Comparison of ENCODE assay signal across 8 cellular contexts in the genomic region with DNA sequence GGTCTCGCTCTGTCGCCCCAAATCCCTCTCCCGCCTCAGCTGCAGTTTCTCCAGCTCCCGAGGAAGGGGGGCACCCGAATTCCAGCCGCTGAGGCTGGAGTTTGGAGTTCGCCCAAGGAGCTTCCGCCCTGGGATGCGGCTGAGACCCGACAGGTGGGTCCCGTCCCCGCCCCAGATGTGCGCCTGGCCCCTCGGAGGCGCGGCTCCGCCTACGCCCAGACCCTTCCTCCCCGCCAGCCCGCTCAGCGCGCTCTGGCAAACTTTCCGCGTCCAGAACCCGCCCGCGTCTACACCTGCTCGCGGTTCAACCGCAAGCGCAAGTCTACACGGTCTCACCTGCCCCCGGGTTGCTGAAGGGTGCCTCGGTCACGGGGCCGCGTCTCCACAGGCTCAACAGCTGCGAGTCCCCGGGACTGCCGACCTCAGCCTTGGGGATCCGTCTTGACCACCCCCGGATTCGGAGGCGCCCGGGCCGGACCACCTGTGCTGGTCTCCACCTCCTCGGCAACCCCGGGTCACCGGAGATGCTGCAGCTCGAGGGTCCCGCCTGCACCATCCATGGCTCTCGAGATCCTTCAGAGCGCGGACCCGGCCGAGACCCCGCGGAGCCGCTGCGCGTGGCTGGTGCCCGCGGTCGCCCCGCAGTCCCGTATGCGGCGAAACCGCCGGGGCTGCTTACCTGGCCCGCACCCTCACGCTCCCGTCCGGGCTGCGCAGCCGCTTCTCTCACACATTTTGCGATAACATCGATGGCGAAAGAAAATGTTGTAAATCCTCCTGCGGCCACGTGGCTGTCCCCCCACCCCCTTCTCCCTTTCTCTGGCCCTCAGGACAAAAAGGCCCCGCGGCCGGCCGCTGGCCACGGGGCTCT.
A peak's percentile ranks its signal among the peaks of the same experiment; 100 is the strongest.
DNase-seq lines count a peak whose midpoint lies in the region; ATAC-seq, FAIRE-seq and TF ChIP-seq lines count a peak whose summit lies in the region.

No MANE protein-coding gene starts in this region.

- H3K14ac ChIP-seq in H1 (ENCODE audit: insufficient read length), result no peak overlapping the region

- peaks cover 10 to 15% of the 10 kb centered on the region in 2 experiments for H4K20me1 ChIP-seq in H1 (replicated peaks in 1 of 2; ENCODE audit: control insufficient read depth in 1 of 2, insufficient read depth in 2 of 2, low read length in 2 of 2)

- H3K9me3 Mint-ChIP-seq in nephron progenitor cell, result no peaks in the 10 kb centered on the region

- no peak overlapping the region for H2BK120ac ChIP-seq in H1 (replicated peaks; ENCODE audit: low read depth, low read length)

- no peak; a peak in 1 of 4 replicates for TF ChIP-seq RAD21 in H1 (IDR thresholded peaks at IDR 0.05 in 1 of 2, conservative IDR thresholded peaks at IDR 0.05 in 1 of 2; ENCODE audit: low read depth in 2 of 2, low read length in 2 of 2)

- no peak overlapping the region for H3K23ac ChIP-seq in H1 (ENCODE audit: insufficient read length)

- H3K36me3 ChIP-seq in H1 (ENCODE audit: control insufficient read depth in 2 of 4, insufficient read depth in 4 of 4, low read length in 3 of 4), result no peaks in the 10 kb centered on the region

- TF ChIP-seq CTCF in H1 (IDR thresholded peaks at IDR 0.05; ENCODE audit: control extremely low read depth in 1 of 3, insufficient read depth in 1 of 3, low read depth in 1 of 3, low read length in 3 of 3) (no peak), nephron progenitor cell (IDR thresholded peaks at IDR 0.05) (no peak)

- peaks cover 0 to 2% (median 0%) of the 10 kb centered on the region in 4 experiments; a peak in 2 of 7 replicates for H3K27me3 ChIP-seq in H1 (replicated peaks in 1 of 4; ENCODE audit: control insufficient read depth in 3 of 4, extremely low read depth in 1 of 4, insufficient read depth in 3 of 4, low read length in 3 of 4)

- H3K4me1 Mint-ChIP-seq in nephron progenitor cell, result peaks cover 66% of the 10 kb centered on the region

- H3K9me3 ChIP-seq in H1 (ENCODE audit: insufficient read depth in 2 of 2, low read depth in 1 of 2, low read length in 1 of 2), result no peaks in the 10 kb centered on the region

- H2BK15ac ChIP-seq in H1 (ENCODE audit: low read length), result peak overlapping the region; percentile 46; the same call in 1 of the 2 replicates

- H4K91ac ChIP-seq in H1 (replicated peaks; ENCODE audit: insufficient read length, low read length), result peak overlapping the region; percentile 90

- H2BK20ac ChIP-seq in H1 (ENCODE audit: low read length), result no peak overlapping the region

- peaks cover 5 to 34% of the 10 kb centered on the region in 2 experiments; a peak in 3 of 4 replicates for H3K79me2 ChIP-seq in H1 (ENCODE audit: control insufficient read depth in 1 of 2, insufficient read depth in 2 of 2, low read length in 2 of 2)

- no peak overlapping the region for H2BK12ac ChIP-seq in H1 (ENCODE audit: low read depth, low read length)

- POLR2A ChIA-PET in H1 (lab: Charles Lee; ENCODE audit: partially characterized antibody), result interaction anchor here (0.6 to 2.6 kb wide), 17 partner anchors 8 to 422 kb away, joined by 3 to 10 read pairs (median 5); a partner anchor contains a TSS

- H2BK5ac ChIP-seq in H1 (ENCODE audit: low read depth, low read length), result peak overlapping the region; percentile 79; the same call in 1 of the 2 replicates

- peak overlapping the region; percentile 62 for H4K5ac ChIP-seq in H1 (ENCODE audit: insufficient read length, low read depth, low read length)

- H3K56ac ChIP-seq in H1 (replicated peaks; ENCODE audit: insufficient read length, low read depth, low read length), result peak overlapping the region; percentile 77

- peak overlapping the region; percentile 90 for H4K8ac ChIP-seq in H1 (ENCODE audit: extremely low read depth, insufficient read depth, low read length)

- DNase-seq in H1 (ENCODE audit: low read depth in 1 of 2, low spot score in 2 of 2), result peak in 1 of 2 experiments; percentile 88
- DNase-seq in nephron progenitor cell, result peak; percentile 47
- DNase-seq in DMS153 (lab: John Stamatoyannopoulos, UW), result no peak
- DNase-seq in GDM1 (lab: John Stamatoyannopoulos, UW), result no peak

- no peak overlapping the region for H3K27ac Mint-ChIP-seq in nephron progenitor cell

- H3K4me1 ChIP-seq in H1 (replicated peaks in 1 of 4; ENCODE audit: control insufficient read depth in 3 of 4, insufficient read depth in 4 of 4, low read length in 3 of 4), result peaks cover 21 to 50% (median 31%) of the 10 kb centered on the region in 4 experiments

- H3K4me2 ChIP-seq in H1 (ENCODE audit: insufficient read depth in 1 of 2, low read depth in 2 of 2, low read length in 2 of 2), result peak overlapping the region; percentile 84 to 97

- peak overlapping the region; percentile 75 to 97 (median 83) for H3K4me3 ChIP-seq in H1 (ENCODE audit: extremely low read depth in 1 of 4, insufficient read depth in 2 of 4, low read depth in 3 of 4, low read length in 4 of 4)

- H2AFZ ChIP-seq in H1 (ENCODE audit: low read length), result no peak overlapping the region

- H3K27me3 Mint-ChIP-seq in nephron progenitor cell (ENCODE audit: low read depth, poor library complexity), result peaks cover 80% of the 10 kb centered on the region

- ATAC-seq in GM19025 (IDR thresholded peaks at IDR 0.05; ENCODE audit: low read depth, unreplicated experiment), result peak; percentile 7
- ATAC-seq in HG02981 (IDR thresholded peaks at IDR 0.05; ENCODE audit: unreplicated experiment), result peak; percentile 18
- ATAC-seq in SK-N-SH treated with all-trans-retinoic acid at 6 μM for 48 hours, result peak; percentile 11; the same call in 2 of the 3 replicates
- ATAC-seq in GM18873 (IDR thresholded peaks at IDR 0.05; ENCODE audit: low FRiP score, unreplicated experiment), result no peak

- H3K4ac ChIP-seq in H1 (replicated peaks; ENCODE audit: insufficient read length, low read depth, low read length), result peak overlapping the region; percentile 79

- TF ChIP-seq EP300 in H1 (IDR thresholded peaks at IDR 0.05; ENCODE audit: borderline replicate concordance in 1 of 2, low read depth in 2 of 2, low read length in 2 of 2), result no peak

- peak overlapping the region; percentile 85 for H3K18ac ChIP-seq in H1 (ENCODE audit: extremely low read depth, low read length)

- peak overlapping the region; percentile 47; the same call in 1 of the 2 replicates for H3K27ac ChIP-seq in H1 (ENCODE audit: low read depth, low read length)

- peaks cover 12% of the 10 kb centered on the region; the same call in 1 of the 2 replicates for H3K23me2 ChIP-seq in H1 (ENCODE audit: low read depth, low read length)

- WGBS in H1 (ENCODE audit: extremely low coverage in 1 of 2, insufficient coverage in 1 of 2, insufficient read length in 1 of 2, insufficient replicate concordance in 2 of 2, low coverage in 1 of 2, low lambda C conversion rate in 2 of 2, missing lambda C conversion rate in 1 of 2), 2 experiments, result 1% methylated on average over 68 of the region's 86 CpGs; no CpG with 5 or more reads in 1 of the 2 experiments

- 0 out of 2 replicates have a peak overlapping the region, but pooled peaks have one; percentile 58 for H2AK5ac ChIP-seq in H1 (ENCODE audit: low read depth, low read length)

- peaks cover 3% of the 10 kb centered on the region; the same call in 1 of the 2 replicates for H3K79me1 ChIP-seq in H1 (ENCODE audit: low read depth, low read length)

- FAIRE-seq in H1 (lab: Jason Lieb, UNC), result no peak

- CTCF ChIA-PET in H1 (lab: Charles Lee; ENCODE audit: partially characterized antibody), result interaction anchor here (0.5 to 2.5 kb wide), 8 partner anchors 9 to 199 kb away, joined by 3 to 10 read pairs (median 4); no protein-coding TSS in a partner anchor

- H3K36me3 Mint-ChIP-seq in nephron progenitor cell (ENCODE audit: low read depth), result no peaks in the 10 kb centered on the region

- H3K9ac ChIP-seq in H1 (replicated peaks in 1 of 4; ENCODE audit: extremely low read depth in 1 of 4, low read depth in 3 of 4, low read length in 3 of 4), result peak overlapping the region; percentile 72 to 85 (median 82)

- peak in 1 of 2 experiments; percentile 7; a peak in 1 of 3 replicates for TF ChIP-seq POLR2A in H1 (IDR thresholded peaks at IDR 0.05; ENCODE audit: control extremely low read depth in 1 of 2, low read depth in 2 of 2, low read length in 2 of 2)

- peak overlapping the region; percentile 80 for H3K4me3 Mint-ChIP-seq in nephron progenitor cell

TF ChIP-seq in SK-N-SH treated with all-trans-retinoic acid at 6 μM for 48 hours, 23 proteins besides CTCF, POLR2A, EP300 and RAD21 (continues in another document):
- TF ChIP-seq ZNF70 (CRISPR knock-in tag; IDR thresholded peaks at IDR 0.05) (no peak), SNAI2 (CRISPR knock-in tag; IDR thresholded peaks at IDR 0.05) (no peak), ARNTL (CRISPR knock-in tag; IDR thresholded peaks at IDR 0.05; ENCODE audit: borderline replicate concordance, low read depth) (no peak), RARB (CRISPR knock-in tag; IDR thresholded peaks at IDR 0.05) (no peak), ZFP30 (CRISPR knock-in tag; IDR thresholded peaks at IDR 0.05) (no peak), TCF4 (CRISPR knock-in tag; IDR thresholded peaks at IDR 0.05; ENCODE audit: borderline replicate concordance) (no peak), CSDC2 (CRISPR knock-in tag; IDR thresholded peaks at IDR 0.05) (no peak), ZC3H10 (CRISPR knock-in tag; IDR thresholded peaks at IDR 0.05) (no peak), ZNF565 (CRISPR knock-in tag; conservative IDR thresholded peaks at IDR 0.05; ENCODE audit: low read depth) (no peak), ZNF8 (CRISPR knock-in tag; IDR thresholded peaks at IDR 0.05) (no peak)

TF ChIP-seq in H1, 55 proteins besides CTCF, POLR2A, EP300 and RAD21 (continues in another document):
- TF ChIP-seq, protein P1, sequence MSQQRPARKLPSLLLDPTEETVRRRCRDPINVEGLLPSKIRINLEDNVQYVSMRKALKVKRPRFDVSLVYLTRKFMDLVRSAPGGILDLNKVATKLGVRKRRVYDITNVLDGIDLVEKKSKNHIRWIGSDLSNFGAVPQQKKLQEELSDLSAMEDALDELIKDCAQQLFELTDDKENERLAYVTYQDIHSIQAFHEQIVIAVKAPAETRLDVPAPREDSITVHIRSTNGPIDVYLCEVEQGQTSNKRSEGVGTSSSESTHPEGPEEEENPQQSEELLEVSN (IDR thresholded peaks at IDR 0.05), result peak; percentile 76; the same call in 1 of the 2 replicates
- TF ChIP-seq SP4 (IDR thresholded peaks at IDR 0.05; ENCODE audit: low read length) (0 out of 2 replicates have a peak, but pooled peaks have one; percentile 61), KDM1A (IDR thresholded peaks at IDR 0.05; ENCODE audit: borderline replicate concordance, low read length) (peak; percentile 35; the same call in 1 of the 2 replicates), KDM4A (IDR thresholded peaks at IDR 0.05; ENCODE audit: low read depth, low read length, severe bottlenecking) (peak; percentile 75), ZNF274 (IDR thresholded peaks at IDR 0.05; ENCODE audit: borderline replicate concordance, extremely low read depth, low read length) (no peak), NANOG (IDR thresholded peaks at IDR 0.05; ENCODE audit: insufficient read depth, low read depth, low read length, poor library complexity, severe bottlenecking) (no peak), JUND (IDR thresholded peaks at IDR 0.05; ENCODE audit: low read length) (no peak), SIN3A (conservative IDR thresholded peaks at IDR 0.05 in 1 of 2, IDR thresholded peaks at IDR 0.05 in 1 of 2; ENCODE audit: low read depth in 1 of 2, low read length in 2 of 2) (0 out of 4 replicates have a peak, but pooled peaks have one; percentile 45 to 81)
